ENCODE assay signal across 39 cellular contexts in genomic region chr7:33628894-33629293, GRCh38.
"Had no signal": no experiment of that assay in that cellular context is flagged by ENCODE, and none has a peak within 500 bp of the region (broad histone marks: within the 10 kb centered on the region; RNA-seq: fewer than 3 reads in every experiment).

No MANE protein-coding gene starts in this region.

- FAIRE-seq: bronchial epithelial cell had no signal

- H3K27ac ChIP-seq: adrenal gland, ascending aorta, body of pancreas, brain microvascular endothelial cell, breast epithelium, cardiac muscle cell had no signal

- H3K4me3 Mint-ChIP-seq: activated naive CD4-positive, alpha-beta T cell treated with anti-CD3 and anti-CD28 coated beads for 36 hours; activated naive CD4-positive, alpha-beta T cell treated with anti-CD3 and anti-CD28 coated beads, Interleukin-2, amount 10 ng/mL, durations not matched to agents 7 days and 5 days; activated naive CD4-positive, alpha-beta T cell treated with anti-CD3 and anti-CD28 coated beads, Interleukin-2, amount 50 U/mL, for 24 hours; activated naive CD8-positive, alpha-beta T cell; activated naive CD8-positive, alpha-beta T cell treated with anti-CD3 and anti-CD28 coated beads for 36 hours; activated naive CD8-positive, alpha-beta T cell treated with anti-CD3 and anti-CD28 coated beads, Interleukin-2, amount 10 ng/mL, durations not matched to agents 7 days and 5 days; activated naive CD8-positive, alpha-beta T cell treated with anti-CD3 and anti-CD28 coated beads, Interleukin-2, amount 50 U/mL, for 24 hours; activated T-cell treated with anti-CD3 and anti-CD28 coated beads, Interleukin-2, amount 50 U/mL, for 24 hours; activated T-cell treated with anti-CD3 and anti-CD28 coated beads, Interleukin-2, amount 50 U/mL, for 4 hours; activated T-cell treated with anti-CD3 and anti-CD28 coated beads, Interleukin-2, amount 50 U/mL, for 72 hours; activated T-helper 1 cell treated with anti-CD3 and anti-CD28 coated beads, Interleukin-12 subunit alpha, Interleukin-12 subunit beta, Interleukin-2, Interleukin-4 antibody, amounts not matched to agents 30 ng/mL and 10 ng/mL and 1 ng/mL, durations not matched to agents 14 hours and 24 hours and 36 hours; activated T-helper 17 cell treated with anti-CD3 and anti-CD28 coated beads, Interleukin-2, amount 50 U/mL, for 72 hours; brain; central memory CD8-positive, alpha-beta T cell had no signal

- H3K27me3 ChIP-seq: adrenal gland, ascending aorta, body of pancreas, brain microvascular endothelial cell, breast epithelium, cardiac muscle cell had no signal

- H3K36me3 ChIP-seq: adrenal gland, brain microvascular endothelial cell, breast epithelium, cardiac muscle cell had no signal

- H3K4me1 Mint-ChIP-seq: activated naive CD4-positive, alpha-beta T cell treated with anti-CD3 and anti-CD28 coated beads, Interleukin-2, amount 10 ng/mL, durations not matched to agents 7 days and 5 days; activated naive CD4-positive, alpha-beta T cell treated with anti-CD3 and anti-CD28 coated beads, Interleukin-2, amount 50 U/mL, for 24 hours; activated naive CD8-positive, alpha-beta T cell treated with anti-CD3 and anti-CD28 coated beads for 36 hours; activated naive CD8-positive, alpha-beta T cell treated with anti-CD3 and anti-CD28 coated beads, Interleukin-2, amount 10 ng/mL, durations not matched to agents 7 days and 5 days; activated naive CD8-positive, alpha-beta T cell treated with anti-CD3 and anti-CD28 coated beads, Interleukin-2, amount 50 U/mL, for 24 hours; activated T-helper 17 cell treated with anti-CD3 and anti-CD28 coated beads, Interleukin-2, amount 50 U/mL, for 72 hours; central memory CD8-positive, alpha-beta T cell had no signal

- H3K4me1 ChIP-seq: adrenal gland, ascending aorta, body of pancreas, breast epithelium had no signal

- H3K27ac Mint-ChIP-seq: activated naive CD4-positive, alpha-beta T cell treated with anti-CD3 and anti-CD28 coated beads for 36 hours; activated naive CD4-positive, alpha-beta T cell treated with anti-CD3 and anti-CD28 coated beads, Interleukin-2, amount 10 ng/mL, durations not matched to agents 7 days and 5 days; activated naive CD4-positive, alpha-beta T cell treated with anti-CD3 and anti-CD28 coated beads, Interleukin-2, amount 50 U/mL, for 24 hours; activated naive CD4-positive, alpha-beta T cell treated with anti-CD3 and anti-CD28 coated beads, Interleukin-2, amount 50 U/mL, for 72 hours; activated naive CD8-positive, alpha-beta T cell; activated naive CD8-positive, alpha-beta T cell treated with anti-CD3 and anti-CD28 coated beads for 36 hours; activated naive CD8-positive, alpha-beta T cell treated with anti-CD3 and anti-CD28 coated beads, Interleukin-2, amount 10 ng/mL, durations not matched to agents 7 days and 5 days; activated naive CD8-positive, alpha-beta T cell treated with anti-CD3 and anti-CD28 coated beads, Interleukin-2, amount 50 U/mL, for 24 hours; activated T-cell treated with anti-CD3 and anti-CD28 coated beads, Interleukin-2, amount 50 U/mL, for 24 hours; activated T-cell treated with anti-CD3 and anti-CD28 coated beads, Interleukin-2, amount 50 U/mL, for 72 hours; activated T-helper 1 cell treated with anti-CD3 and anti-CD28 coated beads, Interleukin-12 subunit alpha, Interleukin-12 subunit beta, Interleukin-2, Interleukin-4 antibody, amounts not matched to agents 30 ng/mL and 10 ng/mL and 1 ng/mL, durations not matched to agents 14 hours and 24 hours and 36 hours; activated T-helper 17 cell treated with anti-CD3 and anti-CD28 coated beads, Interleukin-2, amount 50 U/mL, for 72 hours; activated T-helper 2 cell treated with anti-CD3 and anti-CD28 coated beads, Interferon-gamma antibody, Interleukin-2, Interleukin-4, amounts not matched to agents 10 μg/mL and 5 μg/mL and 100 μg/mL, durations not matched to agents 14 hours and 24 hours and 36 hours; brain had no signal

- H3K9me3 Mint-ChIP-seq: activated naive CD4-positive, alpha-beta T cell treated with anti-CD3 and anti-CD28 coated beads for 36 hours; activated naive CD4-positive, alpha-beta T cell treated with anti-CD3 and anti-CD28 coated beads, Interleukin-2, amount 10 ng/mL, durations not matched to agents 7 days and 5 days; activated naive CD8-positive, alpha-beta T cell treated with anti-CD3 and anti-CD28 coated beads for 36 hours; activated T-helper 1 cell treated with anti-CD3 and anti-CD28 coated beads, Interleukin-12 subunit alpha, Interleukin-12 subunit beta, Interleukin-2, Interleukin-4 antibody, amounts not matched to agents 30 ng/mL and 10 ng/mL and 1 ng/mL, durations not matched to agents 14 hours and 24 hours and 36 hours; activated T-helper 2 cell treated with anti-CD3 and anti-CD28 coated beads, Interferon-gamma antibody, Interleukin-2, Interleukin-4, amounts not matched to agents 10 μg/mL and 5 μg/mL and 100 μg/mL, durations not matched to agents 14 hours and 24 hours and 36 hours had no signal

- H3K9me3 ChIP-seq: adrenal gland, ascending aorta, body of pancreas had no signal

- DNase-seq: activated effector memory CD4-positive, alpha-beta T cell treated with anti-CD3 and anti-CD28 coated beads, Interleukin-2, amount 50 U/mL, for 16 hours; activated effector memory CD4-positive, alpha-beta T cell treated with Interleukin-2 at 50 U/mL for 16 hours; activated gamma-delta T cell; activated gamma-delta T cell treated with Interleukin-2 at 50 U/mL for 16 hours; activated naive CD4-positive, alpha-beta T cell; activated naive CD4-positive, alpha-beta T cell treated with anti-CD3 and anti-CD28 coated beads for 36 hours; activated naive CD4-positive, alpha-beta T cell treated with anti-CD3 and anti-CD28 coated beads, Interleukin-2, amount 10 ng/mL, durations not matched to agents 7 days and 5 days; activated naive CD4-positive, alpha-beta T cell treated with anti-CD3 and anti-CD28 coated beads, Interleukin-2, amount 50 U/mL, for 16 hours; activated naive CD4-positive, alpha-beta T cell treated with Interleukin-2 at 50 U/mL for 16 hours; activated naive CD8-positive, alpha-beta T cell treated with anti-CD3 and anti-CD28 coated beads for 36 hours; activated naive CD8-positive, alpha-beta T cell treated with anti-CD3 and anti-CD28 coated beads, Interleukin-2, amount 10 ng/mL, durations not matched to agents 7 days and 5 days; activated naive CD8-positive, alpha-beta T cell treated with anti-CD3 and anti-CD28 coated beads, Interleukin-2, amount 50 U/mL, for 24 hours; activated T-cell treated with anti-CD3 and anti-CD28 coated beads, Interleukin-2, amount 50 U/mL, for 1 hour; activated T-cell treated with anti-CD3 and anti-CD28 coated beads, Interleukin-2, amount 50 U/mL, for 24 hours; activated T-cell treated with anti-CD3 and anti-CD28 coated beads, Interleukin-2, amount 50 U/mL, for 4 hours; activated T-cell treated with anti-CD3 and anti-CD28 coated beads, Interleukin-2, amount 50 U/mL, for 48 hours; activated T-cell treated with anti-CD3 and anti-CD28 coated beads, Interleukin-2, amount 50 U/mL, for 72 hours; adrenal gland; amniotic stem cell; amygdala; anterior cingulate cortex; aorta; body of pancreas; brain microvascular endothelial cell; caudate nucleus; central memory CD4-positive, alpha-beta T cell; cerebellar nuclear complex had no signal

- ATAC-seq: activated naive CD4-positive, alpha-beta T cell treated with anti-CD3 and anti-CD28 coated beads, Interleukin-2, amount 50 U/mL, for 72 hours; activated naive CD8-positive, alpha-beta T cell treated with anti-CD3 and anti-CD28 coated beads, Interleukin-2, amount 50 U/mL, for 24 hours; activated T-cell treated with anti-CD3 and anti-CD28 coated beads, Interleukin-2, amount 50 U/mL, for 4 hours; activated T-cell treated with anti-CD3 and anti-CD28 coated beads, Interleukin-2, amount 50 U/mL, for 72 hours; activated T-helper 17 cell treated with anti-CD3 and anti-CD28 coated beads, Interleukin-2, amount 50 U/mL, for 72 hours; body of pancreas had no signal

- H3K36me3 Mint-ChIP-seq: activated naive CD4-positive, alpha-beta T cell treated with anti-CD3 and anti-CD28 coated beads, Interleukin-2, amount 10 ng/mL, durations not matched to agents 7 days and 5 days; activated naive CD4-positive, alpha-beta T cell treated with anti-CD3 and anti-CD28 coated beads, Interleukin-2, amount 50 U/mL, for 72 hours; activated naive CD8-positive, alpha-beta T cell treated with anti-CD3 and anti-CD28 coated beads, Interleukin-2, amount 10 ng/mL, durations not matched to agents 7 days and 5 days had no signal

- H3K4me3 ChIP-seq: adrenal gland, ascending aorta, body of pancreas, breast epithelium, cardiac muscle cell had no signal

- H3K27me3 Mint-ChIP-seq: activated naive CD4-positive, alpha-beta T cell treated with anti-CD3 and anti-CD28 coated beads, Interleukin-2, amount 10 ng/mL, durations not matched to agents 7 days and 5 days; activated naive CD4-positive, alpha-beta T cell treated with anti-CD3 and anti-CD28 coated beads, Interleukin-2, amount 50 U/mL, for 24 hours; activated naive CD8-positive, alpha-beta T cell; activated naive CD8-positive, alpha-beta T cell treated with anti-CD3 and anti-CD28 coated beads for 36 hours; activated naive CD8-positive, alpha-beta T cell treated with anti-CD3 and anti-CD28 coated beads, Interleukin-2, amount 10 ng/mL, durations not matched to agents 7 days and 5 days; activated naive CD8-positive, alpha-beta T cell treated with anti-CD3 and anti-CD28 coated beads, Interleukin-2, amount 50 U/mL, for 24 hours; activated T-cell treated with anti-CD3 and anti-CD28 coated beads, Interleukin-2, amount 50 U/mL, for 24 hours; activated T-helper 17 cell treated with anti-CD3 and anti-CD28 coated beads, Interleukin-2, amount 50 U/mL, for 72 hours; brain; central memory CD8-positive, alpha-beta T cell had no signal
